30 cellular contexts compared by ENCODE assay signal in genomic region chr9:108086624-108087023, GRCh38.
"Had no signal": no experiment of that assay in that cellular context is flagged by ENCODE, and none has a peak within 500 bp of the region (broad histone marks: within the 10 kb centered on the region; RNA-seq: fewer than 3 reads in every experiment).

No MANE protein-coding gene starts in this region.

- FAIRE-seq: islet of Langerhans, kidney, pancreas, small intestine had no signal

- H3K36me3 Mint-ChIP-seq: immature natural killer cell; stimulated activated effector memory CD8-positive, alpha-beta T cell treated with anti-CD3 and anti-CD28 coated beads, Interleukin-12 subunit alpha, Interleukin-12 subunit beta, amount 100 ng/mL, for 72 hours; type B pancreatic cell had no signal

- DNase-seq: immature natural killer cell; kidney; left colon; left lung; lower lobe of right lung; mammary epithelial cell; mesenchymal stem cell; naive thymus-derived CD8-positive, alpha-beta T cell; nucleus accumbens; pancreas; posterior cingulate gyrus; retina; right cardiac atrium; sigmoid colon; small intestine; spleen; stimulated activated CD4-positive, alpha-beta T cell treated with anti-CD3 and anti-CD28 coated beads, Interleukin-4, amount 100 ng/mL, for 24 hours; stimulated activated naive CD4-positive, alpha-beta T cell; uterus had no signal

- H3K4me2 ChIP-seq: hepatocyte had no signal

- H3K9me3 Mint-ChIP-seq: type B pancreatic cell had no signal

- H3K27ac Mint-ChIP-seq: immature natural killer cell; naive thymus-derived CD8-positive, alpha-beta T cell; nephron; stimulated activated effector memory CD8-positive, alpha-beta T cell treated with anti-CD3 and anti-CD28 coated beads, Interleukin-12 subunit alpha, Interleukin-12 subunit beta, amount 100 ng/mL, for 72 hours; stimulated activated naive CD8-positive, alpha-beta T cell treated with anti-CD3 and anti-CD28 coated beads, Interleukin-15, Interleukin-2, amounts not matched to agents 100 ng/mL and 50 ng/mL, for 24 hours; type B pancreatic cell had no signal

- H3K27me3 ChIP-seq: hepatocyte, left lung, pancreas, sigmoid colon, spleen, suprapubic skin, tibial nerve, uterus had no signal

- H2AFZ ChIP-seq: hepatocyte had no signal

- H3K4me3 Mint-ChIP-seq: immature natural killer cell; naive thymus-derived CD8-positive, alpha-beta T cell; nephron; neural crest cell; stimulated activated effector memory CD8-positive, alpha-beta T cell treated with anti-CD3 and anti-CD28 coated beads, Interleukin-12 subunit alpha, Interleukin-12 subunit beta, amount 100 ng/mL, for 72 hours; stimulated activated naive CD8-positive, alpha-beta T cell treated with anti-CD3 and anti-CD28 coated beads, Interleukin-15, Interleukin-2, amounts not matched to agents 100 ng/mL and 50 ng/mL, for 24 hours; type B pancreatic cell had no signal

- H3K36me3 ChIP-seq: left lung, lower lobe of right lung, pancreas, prostate gland, sigmoid colon, spleen, suprapubic skin, thoracic aorta, tibial nerve, uterus had no signal

- H3K27ac ChIP-seq: hepatocyte, left lung, lower lobe of right lung, pancreas, prostate gland, sigmoid colon, spleen, suprapubic skin, thoracic aorta, tibial nerve, uterus had no signal

- H3K9me3 ChIP-seq: left lung, lower lobe of right lung, pancreas, prostate gland, sigmoid colon, spleen, suprapubic skin, thoracic aorta, tibial nerve, uterus had no signal

- H3K4me3 ChIP-seq: hepatocyte, left lung, lower lobe of right lung, pancreas, prostate gland, sigmoid colon, spleen, suprapubic skin, thoracic aorta, tibial nerve, uterus had no signal

- H3K79me2 ChIP-seq: hepatocyte had no signal

- H3K4me1 ChIP-seq: left lung, lower lobe of right lung, pancreas, prostate gland, sigmoid colon, spleen, tibial nerve, uterus had no signal

- H3K4me1 Mint-ChIP-seq: immature natural killer cell; naive thymus-derived CD8-positive, alpha-beta T cell; nephron; neural crest cell; stimulated activated effector memory CD8-positive, alpha-beta T cell treated with anti-CD3 and anti-CD28 coated beads, Interleukin-12 subunit alpha, Interleukin-12 subunit beta, amount 100 ng/mL, for 72 hours had no signal

- H3K27me3 Mint-ChIP-seq: stimulated activated naive CD8-positive, alpha-beta T cell treated with anti-CD3 and anti-CD28 coated beads, Interleukin-15, Interleukin-2, amounts not matched to agents 100 ng/mL and 50 ng/mL, for 24 hours had no signal
